Comparison of ENCODE assay signal across 27 cellular contexts in the genomic region with DNA sequence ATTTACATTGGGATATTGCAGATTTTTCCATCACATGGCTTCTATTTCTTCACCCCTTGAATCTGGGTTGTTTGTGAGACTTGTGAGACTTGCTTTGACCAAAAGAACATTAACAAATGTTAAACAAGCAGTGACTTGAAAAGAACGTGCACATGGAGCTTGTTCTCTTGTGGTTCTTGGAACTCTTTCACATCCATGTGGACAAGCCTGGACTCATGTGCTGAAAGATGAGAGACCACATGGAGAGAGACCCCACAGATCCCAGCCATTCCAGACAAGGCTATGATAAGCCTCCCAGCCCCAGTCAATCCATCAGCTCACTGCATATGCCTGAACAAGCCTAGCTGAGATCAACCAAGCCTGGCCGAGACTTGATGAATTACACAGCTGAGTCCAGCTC.
"Had no signal": no experiment of that assay in that cellular context is flagged by ENCODE, and none has a peak within 500 bp of the region (broad histone marks: within the 10 kb centered on the region; RNA-seq: fewer than 3 reads in every experiment).

No MANE protein-coding gene starts in this region.

- H3K4me3 ChIP-seq: dorsolateral prefrontal cortex, gastroesophageal sphincter, heart left ventricle, hepatocyte, left lung, ovary, psoas muscle, skin epidermis, spleen, thoracic aorta, tibial nerve, upper lobe of left lung had no signal

- H2AFZ ChIP-seq: hepatocyte had no signal

- H3K4me1 ChIP-seq: gastroesophageal sphincter, heart left ventricle, left lung, psoas muscle, spleen, tibial nerve, upper lobe of left lung had no signal

- H3K79me2 ChIP-seq: hepatocyte had no signal

- H3K27me3 ChIP-seq: dorsolateral prefrontal cortex, gastroesophageal sphincter, heart left ventricle, hepatocyte, left lung, ovary, spleen, tibial nerve, upper lobe of left lung had no signal

- H3K4me2 ChIP-seq: hepatocyte had no signal

- H3K27ac ChIP-seq: dorsolateral prefrontal cortex, epithelial cell of prostate, gastroesophageal sphincter, heart left ventricle, hepatocyte, left lung, ovary, psoas muscle, skin epidermis, spleen, thoracic aorta, tibial nerve, upper lobe of left lung had no signal

- ATAC-seq: esophagus mucosa; gastroesophageal sphincter; heart left ventricle; left cardiac atrium; left lung; naive thymus-derived CD4-positive, alpha-beta T cell; psoas muscle; right cardiac atrium; stimulated activated memory B cell treated with anti-CD40 and anti-IgM and Interleukin-4, amounts not matched to agents 10 μg/mL and 1 μg/mL and 100 μg/mL, for 72 hours; stimulated activated naive CD8-positive, alpha-beta T cell treated with anti-CD3 and anti-CD28 coated beads, Interleukin-15, Interleukin-2, amounts not matched to agents 100 U/mL and 50 U/mL, for 24 hours had no signal

- DNase-seq: cerebellar nuclear complex; dorsolateral prefrontal cortex; effector CD4-positive, alpha-beta T cell; heart left ventricle; left cardiac atrium; left lung; mesendoderm; midbrain; naive thymus-derived CD4-positive, alpha-beta T cell; nucleus accumbens; ovary; posterior cingulate gyrus; psoas muscle; right cardiac atrium; spleen; stimulated activated CD4-positive, alpha-beta T cell treated with anti-CD3 and anti-CD28 coated beads, Interleukin-4, amount 100 ng/mL, for 4 hours; stimulated activated naive CD8-positive, alpha-beta T cell treated with anti-CD3 and anti-CD28 coated beads, Interleukin-15, Interleukin-2, amounts not matched to agents 100 U/mL and 50 U/mL, for 24 hours; substantia nigra; upper lobe of left lung had no signal

- H3K9me3 ChIP-seq: ovary, thoracic aorta, upper lobe of left lung had no signal

- H3K36me3 ChIP-seq: gastroesophageal sphincter, heart left ventricle, left lung, ovary, spleen, thoracic aorta, tibial nerve, upper lobe of left lung had no signal
